In the genomic region with DNA sequence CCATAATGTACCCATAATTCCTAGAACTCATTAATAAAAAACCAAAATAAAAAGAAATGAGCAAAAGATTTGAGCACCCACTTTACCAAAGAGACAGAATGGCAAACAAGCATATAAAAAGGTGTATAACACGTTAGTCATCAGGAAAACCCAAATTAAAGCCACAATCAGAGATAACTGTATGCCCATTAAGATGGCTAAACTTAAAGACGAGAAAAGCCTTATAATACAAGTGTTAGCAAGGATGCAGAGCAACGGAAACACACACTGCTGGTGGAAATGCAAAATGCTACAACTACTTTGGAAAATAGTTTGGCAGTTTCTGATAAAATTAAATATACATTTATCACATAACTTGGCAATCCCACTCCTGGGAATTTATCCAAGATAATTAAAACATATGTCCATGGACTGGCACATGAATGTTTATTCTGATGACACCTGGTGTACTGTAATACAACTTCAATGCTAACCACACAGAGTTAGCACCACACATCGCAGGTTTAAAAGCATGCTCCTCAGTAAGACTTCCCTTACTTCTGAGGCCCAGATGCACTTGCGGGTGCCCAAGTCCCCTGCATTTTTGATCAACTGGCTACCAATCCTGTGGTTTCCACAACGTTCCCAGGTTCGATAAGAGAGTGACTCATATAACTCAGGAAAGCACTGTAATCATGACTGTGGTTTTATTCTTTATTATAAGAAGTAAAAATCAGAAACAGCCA, we compare ENCODE assay signal across 17 cellular contexts.
A peak's percentile ranks its signal among the peaks of the same experiment; 100 is the strongest.
DNase-seq lines count a peak whose midpoint lies in the region; ATAC-seq and TF ChIP-seq lines count a peak whose summit lies in the region.
"Had no signal": no experiment of that assay in that cellular context is flagged by ENCODE, and none has a peak within 500 bp of the region (broad histone marks: within the 10 kb centered on the region; RNA-seq: fewer than 3 reads in every experiment).

No MANE protein-coding gene starts in this region.

- no peak for ATAC-seq in CD8-positive, alpha-beta T cell
- no peak for ATAC-seq in stimulated activated effector memory CD8-positive, alpha-beta T cell treated with anti-CD3 and anti-CD28 coated beads, Interleukin-12 subunit alpha, Interleukin-12 subunit beta, amount 100 ng/mL, for 72 hours

- H3K4me1 ChIP-seq in CD8-positive, alpha-beta T cell (ENCODE audit: insufficient read depth, low read length), result no peaks in the 10 kb centered on the region

- no peak overlapping the region for H3K27ac ChIP-seq in CD8-positive, alpha-beta T cell (ENCODE audit: low read depth, low read length)

- H3K36me3 ChIP-seq in CD8-positive, alpha-beta T cell (ENCODE audit: insufficient read depth, low read length), result no peaks in the 10 kb centered on the region

- POLR2A ChIA-PET in CD8-positive, alpha-beta T cell (lab: Charles Lee), result interaction anchor here (0.5 kb wide), 1 partner anchor 94 kb away, joined by 3 read pairs; no protein-coding TSS in a partner anchor

- H3K4me3 ChIP-seq in AG09309 (ENCODE audit: control insufficient read depth, low read depth, low read length), result no peak overlapping the region
- no peak overlapping the region for H3K4me3 ChIP-seq in CD8-positive, alpha-beta T cell (ENCODE audit: low read depth, low read length)

- H3K36me3 Mint-ChIP-seq in CD8-positive, alpha-beta T cell, result no peaks in the 10 kb centered on the region
- H3K36me3 Mint-ChIP-seq in stimulated activated effector memory CD8-positive, alpha-beta T cell treated with anti-CD3 and anti-CD28 coated beads, Interleukin-12 subunit alpha, Interleukin-12 subunit beta, amount 100 ng/mL, for 72 hours, result no peaks in the 10 kb centered on the region
- H3K36me3 Mint-ChIP-seq: activated CD4-positive, alpha-beta memory T cell treated with anti-CD3 and anti-CD28 coated beads for 36 hours had no signal

- H3K4me3 Mint-ChIP-seq in CD8-positive, alpha-beta T cell, result no peak overlapping the region
- H3K4me3 Mint-ChIP-seq in stimulated activated effector memory CD8-positive, alpha-beta T cell treated with anti-CD3 and anti-CD28 coated beads, Interleukin-12 subunit alpha, Interleukin-12 subunit beta, amount 100 ng/mL, for 72 hours, result no peak overlapping the region
- H3K4me3 Mint-ChIP-seq: activated CD4-positive, alpha-beta memory T cell treated with anti-CD3 and anti-CD28 coated beads for 36 hours had no signal

- no peaks in the 10 kb centered on the region for H3K27me3 Mint-ChIP-seq in CD8-positive, alpha-beta T cell (ENCODE audit: low read depth)
- H3K27me3 Mint-ChIP-seq: activated CD4-positive, alpha-beta memory T cell treated with anti-CD3 and anti-CD28 coated beads for 36 hours had no signal

- CTCF ChIA-PET in CD8-positive, alpha-beta T cell (lab: Charles Lee), result no interaction called here

- intact Hi-C loops in CD8-positive, alpha-beta T cell (cut with DNase I, micrococcal nuclease), result no loop called here

- H3K27me3 ChIP-seq in CD8-positive, alpha-beta T cell (ENCODE audit: insufficient read depth, low read length), result no peaks in the 10 kb centered on the region

- no peak overlapping the region for H3K27ac Mint-ChIP-seq in CD8-positive, alpha-beta T cell
- H3K27ac Mint-ChIP-seq in stimulated activated effector memory CD8-positive, alpha-beta T cell treated with anti-CD3 and anti-CD28 coated beads, Interleukin-12 subunit alpha, Interleukin-12 subunit beta, amount 100 ng/mL, for 72 hours, result no peak overlapping the region
- H3K27ac Mint-ChIP-seq: activated CD4-positive, alpha-beta memory T cell treated with anti-CD3 and anti-CD28 coated beads for 36 hours; activated T-helper 2 cell treated with anti-CD3 and anti-CD28 coated beads, Interferon-gamma antibody, Interleukin-2, Interleukin-4, amounts not matched to agents 10 μg/mL and 5 μg/mL and 100 μg/mL, durations not matched to agents 14 hours and 24 hours and 36 hours had no signal

- H3K4me1 Mint-ChIP-seq in CD8-positive, alpha-beta T cell (ENCODE audit: low read depth), result no peaks in the 10 kb centered on the region
- no peaks in the 10 kb centered on the region for H3K4me1 Mint-ChIP-seq in stimulated activated effector memory CD8-positive, alpha-beta T cell treated with anti-CD3 and anti-CD28 coated beads, Interleukin-12 subunit alpha, Interleukin-12 subunit beta, amount 100 ng/mL, for 72 hours

- no peak for TF ChIP-seq CTCF in AG09309 (IDR thresholded peaks at IDR 0.05; ENCODE audit: control insufficient read depth, insufficient read depth, low read depth, low read length, missing control alignments)
- TF ChIP-seq CTCF in CD8-positive, alpha-beta T cell (IDR thresholded peaks at IDR 0.05), result no peak

- H3K9me3 Mint-ChIP-seq in CD8-positive, alpha-beta T cell, result no peaks in the 10 kb centered on the region
- H3K9me3 Mint-ChIP-seq in stimulated activated effector memory CD8-positive, alpha-beta T cell treated with anti-CD3 and anti-CD28 coated beads, Interleukin-12 subunit alpha, Interleukin-12 subunit beta, amount 100 ng/mL, for 72 hours, result no peaks in the 10 kb centered on the region
- H3K9me3 Mint-ChIP-seq: activated CD4-positive, alpha-beta memory T cell treated with anti-CD3 and anti-CD28 coated beads for 36 hours; activated T-helper 2 cell treated with anti-CD3 and anti-CD28 coated beads, Interferon-gamma antibody, Interleukin-2, Interleukin-4, amounts not matched to agents 10 μg/mL and 5 μg/mL and 100 μg/mL, durations not matched to agents 14 hours and 24 hours and 36 hours had no signal

- H3K9me3 ChIP-seq in CD8-positive, alpha-beta T cell (ENCODE audit: low read length), result no peaks in the 10 kb centered on the region

- DNase-seq in AG09309 (ENCODE audit: low read depth), result peak; percentile 23
- peak; percentile 43 for DNase-seq in HS-5 (ENCODE audit: low read depth)
- peak; percentile 47 for DNase-seq in SW480 (ENCODE audit: low spot score)
- DNase-seq in fibroblast of peridontal ligament (ENCODE audit: extremely low read depth), result peak; percentile 45
- DNase-seq in CD8-positive, alpha-beta T cell, result no peak
- no peak for DNase-seq in NCI-H1105 (lab: John Stamatoyannopoulos, UW)
- no peak for DNase-seq in stimulated activated effector memory CD8-positive, alpha-beta T cell treated with anti-CD3 and anti-CD28 coated beads, Interleukin-12 subunit alpha, Interleukin-12 subunit beta, amount 100 ng/mL, for 72 hours (ENCODE audit: low spot score in 2 of 2)
- no peak for DNase-seq in NCI-H1417 (lab: John Stamatoyannopoulos, UW)
- DNase-seq: activated CD4-positive, alpha-beta memory T cell treated with anti-CD3 and anti-CD28 coated beads for 36 hours; AML-193; aorta; DND-41; effector memory CD4-positive, alpha-beta T cell; NCI-H526 treated with DMSO at 0.1 percent for 48 hours; SHP77; stimulated activated CD4-positive, alpha-beta T cell treated with anti-CD3 and anti-CD28 coated beads, Interleukin-15, amount 100 ng/mL, for 24 hours had no signal

Comparison
In these comparisons a context has a peak if more than half of its experiments do, and no peak if none do; other contexts are left out.
1. DNase-seq: peak in AG09309 (single experiment), HS-5 (single experiment), SW480 (single experiment) and fibroblast of peridontal ligament (single experiment); none in CD8-positive, alpha-beta T cell (0 of 7), NCI-H1105 (single experiment), stimulated activated effector memory CD8-positive, alpha-beta T cell treated with anti-CD3 and anti-CD28 coated beads, Interleukin-12 subunit alpha, Interleukin-12 subunit beta, amount 100 ng/mL, for 72 hours (0 of 2) and NCI-H1417 (0 of 3).